Comparison of ENCODE assay signal across 12 cellular contexts in genomic region chr6:87197547-87197946, GRCh38. TPM values are rescaled to one million over a fixed set of nuclear protein-coding genes. Genes with fewer than 3 reads are reported as not detected.
A peak's percentile ranks its signal among the peaks of the same experiment; 100 is the strongest.
DNase-seq lines count a peak whose midpoint lies in the region; ATAC-seq, FAIRE-seq and TF ChIP-seq lines count a peak whose summit lies in the region.
"Had no signal": no experiment of that assay in that cellular context is flagged by ENCODE, and none has a peak within 500 bp of the region (broad histone marks: within the 10 kb centered on the region; RNA-seq: fewer than 3 reads in every experiment).

No MANE protein-coding gene starts in this region.

- H3K27me3 ChIP-seq in breast epithelium, result no peaks in the 10 kb centered on the region
- H3K27me3 ChIP-seq: esophagus squamous epithelium had no signal

- no peaks in the 10 kb centered on the region for H3K9me3 ChIP-seq in breast epithelium
- H3K9me3 ChIP-seq: esophagus squamous epithelium had no signal

- no peak overlapping the region for H3K27ac ChIP-seq in breast epithelium
- H3K27ac ChIP-seq: esophagus squamous epithelium had no signal

- peak; percentile 58 for ATAC-seq in GM21515 (IDR thresholded peaks at IDR 0.05; ENCODE audit: unreplicated experiment)
- ATAC-seq in HG03108 (IDR thresholded peaks at IDR 0.05; ENCODE audit: unreplicated experiment), result peak; percentile 71

- H3K36me3 ChIP-seq in breast epithelium, result no peaks in the 10 kb centered on the region

- intact Hi-C loops in breast epithelium (cut with DNase I; ENCODE audit: low total_unique reads), result no loop called here

- no peak overlapping the region for H3K4me3 ChIP-seq in breast epithelium
- H3K4me3 ChIP-seq: esophagus squamous epithelium had no signal

- no peaks in the 10 kb centered on the region for H3K4me1 ChIP-seq in breast epithelium

- no peak for TF ChIP-seq CTCF in breast epithelium (IDR thresholded peaks at IDR 0.05)

- DNase-seq in activated CD4-positive, alpha-beta T cell treated with anti-CD3 and anti-CD28 coated beads for 48 hours, result peak; percentile 29
- DNase-seq in activated CD4-positive, alpha-beta T cell treated with anti-CD3 and anti-CD28 coated beads for 1 hour, result no peak
- DNase-seq in stimulated activated CD4-positive, alpha-beta T cell treated with anti-CD3 and anti-CD28 coated beads, Interleukin-4, amount 100 ng/mL, for 1 hour, result peak; percentile 29
- DNase-seq in breast epithelium (ENCODE audit: low spot score in 2 of 2) (no peak), NCI-H1105 (lab: John Stamatoyannopoulos, UW) (no peak), urothelium cell line (ENCODE audit: low spot score) (no peak)
- DNase-seq: DMS53, esophagus squamous epithelium, KG1 had no signal

- TF ChIP-seq POLR2A in breast epithelium (IDR thresholded peaks at IDR 0.05), result no peak

- no peak for FAIRE-seq in urothelium cell line (lab: Jason Lieb, UNC)
- FAIRE-seq: A204.1 had no signal

RNA-seq across cellular contexts. Expression of gene ZNF292, which starts 42.2 kb away (rescaled TPM):
- 10 to 100 TPM; 35.0 to 95.1 (median 56.7) TPM for total RNA-seq in breast epithelium

Comparison
In these comparisons a context has a peak if more than half of its experiments do, and no peak if none do; other contexts are left out.
1. DNase-seq: peak in activated CD4-positive, alpha-beta T cell treated with anti-CD3 and anti-CD28 coated beads for 48 hours (single experiment) and stimulated activated CD4-positive, alpha-beta T cell treated with anti-CD3 and anti-CD28 coated beads, Interleukin-4, amount 100 ng/mL, for 1 hour (single experiment); none in activated CD4-positive, alpha-beta T cell treated with anti-CD3 and anti-CD28 coated beads for 1 hour (single experiment), breast epithelium (0 of 2), NCI-H1105 (single experiment) and urothelium cell line (single experiment).